Comparison of ENCODE assay signal across 8 cellular contexts in the genomic region with DNA sequence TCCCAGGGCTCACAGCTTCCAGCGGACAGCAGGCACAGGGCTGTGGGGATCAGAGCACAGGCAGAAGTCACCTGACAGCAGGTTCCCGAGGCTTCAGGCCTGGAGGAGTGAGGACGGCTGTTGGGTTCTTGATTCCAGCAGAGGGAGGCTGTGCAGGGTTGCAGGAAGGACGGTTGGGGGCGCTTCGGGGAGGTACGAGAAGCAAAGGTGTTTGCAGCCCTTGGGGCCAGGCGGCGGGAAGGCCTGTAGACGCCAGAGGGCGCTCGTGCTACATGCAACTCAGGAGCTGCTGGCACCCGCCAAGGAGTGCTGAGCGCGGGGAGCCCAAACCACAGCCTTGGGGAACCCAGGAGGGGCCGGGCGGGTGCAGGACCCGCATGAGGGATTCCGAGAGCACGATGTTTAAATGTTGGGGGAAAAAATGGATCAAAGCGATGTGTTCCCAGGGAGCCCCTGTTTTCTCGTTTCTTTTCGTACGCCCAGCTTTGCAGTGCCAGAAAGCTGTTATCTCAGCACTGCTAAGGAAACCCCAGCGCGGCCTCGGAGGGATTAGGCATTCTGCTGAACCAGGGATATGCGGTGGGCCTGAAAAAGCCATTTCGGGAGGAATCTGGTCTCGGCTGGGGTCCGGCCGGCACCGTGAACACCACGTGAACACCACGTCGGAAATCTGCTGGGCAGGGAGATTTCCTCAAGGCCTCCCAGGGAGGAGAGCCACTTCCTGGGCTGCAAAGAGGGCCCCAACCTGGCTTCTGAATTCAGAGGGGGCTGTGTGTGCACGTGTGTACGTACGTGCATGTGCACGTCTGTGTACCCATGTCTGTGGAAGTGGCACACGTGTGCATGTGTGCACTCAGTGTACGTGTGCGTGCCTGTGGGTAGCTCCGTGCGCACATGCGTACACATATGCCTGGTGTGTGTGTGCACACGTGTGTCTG.
DNase-seq lines count a peak whose midpoint lies in the region; ATAC-seq, FAIRE-seq and TF ChIP-seq lines count a peak whose summit lies in the region.

No MANE protein-coding gene starts in this region.

- H3K4me3 Mint-ChIP-seq in activated B cell treated with CpG ODN at 0.5 μM for 24 hours: peak overlapping the region; percentile 64

- H3K27me3 ChIP-seq in bronchial epithelial cell (ENCODE audit: control insufficient read depth, insufficient read depth, low read length) (no peaks in the 10 kb centered on the region), spleen (replicated peaks in 1 of 7) (no peaks in the 10 kb centered on the region)

- no peak for FAIRE-seq in bronchial epithelial cell (lab: Jason Lieb, UNC)

- TF ChIP-seq POLR2A in spleen (IDR thresholded peaks at IDR 0.05): no peak

- POLR2A ChIA-PET in activated B cell treated with CpG ODN at 0.5 μM for 24 hours (lab: Charles Lee): interaction anchor here (0.8 to 2.7 kb wide), 8 partner anchors 133 to 559 kb away, joined by 3 to 24 read pairs (median 5); partner anchors contain the start of genes CDKN1C and TSSC4

- H3K9me3 ChIP-seq in spleen: no peaks in the 10 kb centered on the region

- TF ChIP-seq CTCF in GM13976 (IDR thresholded peaks at IDR 0.05; ENCODE audit: borderline replicate concordance, control extremely low read depth, extremely low read depth, insufficient read depth, missing control alignments) (peak; percentile 99), activated B cell treated with CpG ODN at 0.5 μM for 24 hours (IDR thresholded peaks at IDR 0.05) (no peak), bronchial epithelial cell (IDR thresholded peaks at IDR 0.05; ENCODE audit: insufficient read depth, low read length, severe bottlenecking) (peak; percentile 99), spleen (IDR thresholded peaks at IDR 0.05 in 8 of 11, conservative IDR thresholded peaks at IDR 0.05 in 3 of 11) (peak; percentile 97 to 100 (median 99))

- WGBS in spleen, 5 donors: 13 to 22% (median 15%) methylated on average over 29 to 47 of the region's 47 CpGs

- H3K27me3 Mint-ChIP-seq in activated B cell treated with CpG ODN at 0.5 μM for 24 hours: peaks cover 2% of the 10 kb centered on the region

- peaks cover 19% of the 10 kb centered on the region for H3K4me1 Mint-ChIP-seq in activated B cell treated with CpG ODN at 0.5 μM for 24 hours

- CTCF ChIA-PET in activated B cell treated with CpG ODN at 0.5 μM for 24 hours (lab: Charles Lee): interaction anchor here (0.7 to 7.8 kb wide), 30 partner anchors 9 to 876 kb away, joined by 3 to 334 read pairs (median 4); partner anchors contain the start of gene CDKN1C

- in situ Hi-C loops in GM13976 (cut with MboI; ENCODE audit: low sequenced_read_pairs, unreplicated experiment): loop anchor here (5.0 to 10.0 kb wide), 2 partner anchors 101 to 362 kb away; no protein-coding TSS in a partner anchor

- H3K4me3 ChIP-seq in bronchial epithelial cell (ENCODE audit: low read depth, low read length) (no peak overlapping the region), spleen (peak overlapping the region in 6 of 8 donors; percentile 5 to 46 (median 19))

- peaks cover 14 to 35% (median 27%) of the 10 kb centered on the region in 6 donors for H3K4me1 ChIP-seq in spleen

- H3K27ac ChIP-seq in spleen: peak overlapping the region in 1 of 8 donors; percentile 12

- H3K9me3 Mint-ChIP-seq in activated B cell treated with CpG ODN at 0.5 μM for 24 hours: no peaks in the 10 kb centered on the region

- intact Hi-C loops in activated B cell treated with CpG ODN at 0.5 μM for 24 hours (cut with micrococcal nuclease) (loop anchor here (1.0 to 10.0 kb wide), 7 partner anchors 162 to 876 kb away; partner anchors contain the start of gene KCNQ1OT1), spleen (cut with DNase I; ENCODE audit: low total_unique reads) (loop anchor here (2.0 kb wide), 1 partner anchor 356 kb away; no protein-coding TSS in a partner anchor)

- peaks cover 6% of the 10 kb centered on the region for H3K36me3 Mint-ChIP-seq in activated B cell treated with CpG ODN at 0.5 μM for 24 hours (ENCODE audit: low read depth)

- H3K27ac Mint-ChIP-seq in activated B cell treated with CpG ODN at 0.5 μM for 24 hours: no peak overlapping the region

- peak; percentile 91 for DNase-seq in GM13976 (ENCODE audit: low spot score)
- peak; percentile 73 for DNase-seq in NCI-H226
- peak; percentile 89 for DNase-seq in activated B cell treated with CpG ODN at 0.5 μM for 24 hours
- peak; percentile 80 for DNase-seq in bronchial epithelial cell (ENCODE audit: low read depth)
- DNase-seq in iris pigment epithelial cell (ENCODE audit: low read depth): peak; percentile 85
- DNase-seq in spleen: peak; percentile 98

- ATAC-seq in HG03108 (IDR thresholded peaks at IDR 0.05; ENCODE audit: unreplicated experiment) (peak; percentile 63), activated B cell treated with CpG ODN at 0.5 μM for 24 hours (ENCODE audit: low read depth) (peak; percentile 88), GM18870 (IDR thresholded peaks at IDR 0.05; ENCODE audit: unreplicated experiment) (no peak)

- H3K36me3 ChIP-seq in bronchial epithelial cell (ENCODE audit: control insufficient read depth, insufficient read depth, low read length) (no peaks in the 10 kb centered on the region), spleen (peaks cover 0 to 11% (median 0%) of the 10 kb centered on the region in 6 donors)
